Comparison of ENCODE assay signal across 19 cellular contexts in the genomic region with DNA sequence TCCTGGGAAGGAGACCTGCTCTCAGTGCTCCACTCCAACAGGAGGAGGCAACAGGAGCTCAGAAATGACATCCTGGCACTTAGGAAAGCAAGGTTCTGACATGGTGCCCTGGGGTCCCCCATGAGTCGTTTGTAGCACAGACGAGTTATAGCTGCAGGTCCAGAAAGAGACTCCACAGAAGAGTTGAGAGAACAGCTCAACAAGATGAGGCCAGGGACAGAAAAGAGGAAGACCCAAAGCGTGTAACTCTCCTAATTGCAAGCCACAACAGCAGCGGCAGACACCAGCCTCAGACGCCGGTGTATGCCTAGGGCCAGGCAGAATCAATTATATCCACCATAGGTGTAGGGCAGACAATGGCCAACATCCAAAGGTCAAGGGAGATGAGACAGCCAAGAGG. TPM values are rescaled to one million over a fixed set of nuclear protein-coding genes. Genes with fewer than 3 reads are reported as not detected.
"Had no signal": no experiment of that assay in that cellular context is flagged by ENCODE, and none has a peak within 500 bp of the region (broad histone marks: within the 10 kb centered on the region; RNA-seq: fewer than 3 reads in every experiment).

No MANE protein-coding gene starts in this region.

RNA-seq across cellular contexts. Expression of gene ETDA, which starts 5.9 kb away (rescaled TPM):
- total RNA-seq: naive thymus-derived CD8-positive, alpha-beta T cell; natural killer cell treated with Interleukin-12 subunit alpha and Interleukin-12 subunit beta and Interleukin-15 and Interleukin-18, amount 100 ng/mL, for 72 hours; neural crest cell; omental fat pad; osteocyte; pancreas; posterior vena cava; prostate gland; pulmonary artery endothelial cell; right atrium auricular region; sciatic nerve; smooth muscle cell; spleen; suprapubic skin; transverse colon; upper lobe of right lung; urinary bladder; uterus had no signal
- polyA plus RNA-seq: naive thymus-derived CD8-positive, alpha-beta T cell; pancreas; smooth muscle cell; spleen; thymus; urinary bladder had no signal
